In the genomic region with DNA sequence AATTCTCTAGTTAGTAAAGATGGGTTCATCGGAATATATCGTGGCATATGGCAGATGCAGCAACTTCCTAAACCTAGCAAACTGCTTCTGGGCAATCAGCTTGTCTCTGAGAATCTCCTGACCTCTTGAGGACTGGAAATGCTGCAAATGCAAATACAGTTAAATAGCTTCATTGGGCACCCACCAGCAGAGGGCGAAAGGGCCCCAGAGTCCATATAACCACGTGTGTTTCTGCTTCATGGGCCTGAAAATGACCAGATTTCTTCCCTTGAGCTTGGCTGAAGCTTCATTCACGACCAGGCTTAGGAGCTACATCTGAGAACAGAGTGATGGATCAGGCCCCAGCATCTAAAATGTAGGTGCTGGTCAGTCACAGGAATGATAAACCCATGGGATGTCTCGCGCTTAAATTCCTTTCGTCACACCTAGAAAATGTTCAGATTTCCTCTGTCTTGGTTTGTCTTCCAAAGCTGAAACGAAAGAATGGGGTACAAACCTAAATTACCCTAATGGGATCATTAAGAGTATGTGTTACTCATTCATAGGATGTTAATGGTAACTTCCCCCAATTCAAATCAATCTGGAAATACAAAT, we compare ENCODE assay signal across 8 cellular contexts.
DNase-seq lines count a peak whose midpoint lies in the region; ATAC-seq and TF ChIP-seq lines count a peak whose summit lies in the region.

No MANE protein-coding gene starts in this region.

- H3K4me1 ChIP-seq in adrenal gland (replicated peaks in 1 of 2) (no peaks in the 10 kb centered on the region), upper lobe of right lung (no peaks in the 10 kb centered on the region)

- H3K4me3 ChIP-seq in AG09309 (ENCODE audit: control insufficient read depth, low read depth, low read length) (no peak overlapping the region), adrenal gland (no peak overlapping the region), upper lobe of right lung (no peak overlapping the region)

- WGBS in adrenal gland, 4 donors, result 43 to 59% (median 53%) methylated on average over 9 of the region's 9 CpGs

- intact Hi-C loops in adrenal gland (cut with DNase I), result no loop called here
- intact Hi-C loops in upper lobe of right lung (cut with DNase I), result no loop called here

- H3K27me3 ChIP-seq in adrenal gland (no peaks in the 10 kb centered on the region), upper lobe of right lung (no peaks in the 10 kb centered on the region)

- H3K27ac ChIP-seq in adrenal gland (no peak overlapping the region), upper lobe of right lung (no peak overlapping the region)

- TF ChIP-seq CTCF in AG09309 (IDR thresholded peaks at IDR 0.05; ENCODE audit: control insufficient read depth, insufficient read depth, low read depth, low read length, missing control alignments) (peak; percentile 78), GM13976 (IDR thresholded peaks at IDR 0.05; ENCODE audit: borderline replicate concordance, control extremely low read depth, extremely low read depth, insufficient read depth, missing control alignments) (peak; percentile 6), adrenal gland (IDR thresholded peaks at IDR 0.05) (peak; percentile 12 to 49 (median 40)), upper lobe of right lung (IDR thresholded peaks at IDR 0.05) (peak; percentile 44)

- peak; percentile 56 for ATAC-seq in upper lobe of right lung
- ATAC-seq in HG03108 (IDR thresholded peaks at IDR 0.05; ENCODE audit: unreplicated experiment), result no peak

- in situ Hi-C loops in GM13976 (cut with MboI; ENCODE audit: low sequenced_read_pairs, unreplicated experiment), result no loop called here

- H3K36me3 ChIP-seq in adrenal gland (replicated peaks in 1 of 2) (no peaks in the 10 kb centered on the region), upper lobe of right lung (no peaks in the 10 kb centered on the region)

- TF ChIP-seq POLR2A in adrenal gland (IDR thresholded peaks at IDR 0.05), result no peak

- H3K9me3 ChIP-seq in adrenal gland (replicated peaks in 1 of 3), result no peaks in the 10 kb centered on the region
- H3K9me3 ChIP-seq in upper lobe of right lung, result no peaks in the 10 kb centered on the region

- peak; percentile 21 for DNase-seq in AG09309 (ENCODE audit: low read depth)
- DNase-seq in GM13976 (ENCODE audit: low spot score), result no peak
- DNase-seq in NCI-H82 (lab: John Stamatoyannopoulos, UW), result peak; percentile 94
- DNase-seq in adrenal gland, result peak; percentile 16 to 63 (median 35)
- peak; percentile 32 for DNase-seq in kidney glomerular epithelial cell (lab: John Stamatoyannopoulos, UW)
- DNase-seq in upper lobe of right lung, result no peak
- no peak for DNase-seq in cerebellar nuclear complex (lab: John Stamatoyannopoulos, UW)

Comparison
In these comparisons a context has a peak if more than half of its experiments do, and no peak if none do; other contexts are left out.
1. DNase-seq: peak in AG09309 (single experiment), NCI-H82 (single experiment), adrenal gland (7 of 7) and kidney glomerular epithelial cell (single experiment); none in GM13976 (single experiment), upper lobe of right lung (single experiment) and cerebellar nuclear complex (0 of 2).
2. CTCF ChIP-seq: peak in every context shown above with its lines; median percentile 78 in AG09309; 44 in upper lobe of right lung; 40 in adrenal gland; 6 in GM13976.